10 cellular contexts compared by ENCODE assay signal in genomic region chr15:66882251-66883020, GRCh38.
A peak's percentile ranks its signal among the peaks of the same experiment; 100 is the strongest.
DNase-seq lines count a peak whose midpoint lies in the region; ATAC-seq, FAIRE-seq and TF ChIP-seq lines count a peak whose summit lies in the region.
"Had no signal": no experiment of that assay in that cellular context is flagged by ENCODE, and none has a peak within 500 bp of the region (broad histone marks: within the 10 kb centered on the region; RNA-seq: fewer than 3 reads in every experiment).

No MANE protein-coding gene starts in this region.

- no peak for ATAC-seq in GM21825 (IDR thresholded peaks at IDR 0.05; ENCODE audit: unreplicated experiment)
- ATAC-seq: activated CD4-positive, CD25-positive, alpha-beta regulatory T cell treated with anti-CD3 and anti-CD28 coated beads, Interleukin-2, amount 50 U/mL, for 24 hours had no signal

- no peaks in the 10 kb centered on the region for H3K79me2 ChIP-seq in Karpas-422 (ENCODE audit: low read length)

- peaks cover 6% of the 10 kb centered on the region for H3K9me3 Mint-ChIP-seq in type B pancreatic cell

- no peaks in the 10 kb centered on the region for H3K36me3 ChIP-seq in HUES48 (ENCODE audit: control insufficient read depth, insufficient read depth, low read length)
- no peaks in the 10 kb centered on the region for H3K36me3 ChIP-seq in bronchial epithelial cell (ENCODE audit: control insufficient read depth, insufficient read depth, low read length)
- H3K36me3 ChIP-seq in Karpas-422 (ENCODE audit: insufficient read depth, low read length): no peaks in the 10 kb centered on the region

- H3K36me3 Mint-ChIP-seq in type B pancreatic cell: no peaks in the 10 kb centered on the region

- peak overlapping the region; percentile 3 for H3K27ac Mint-ChIP-seq in type B pancreatic cell

- TF ChIP-seq CTCF in bronchial epithelial cell (IDR thresholded peaks at IDR 0.05; ENCODE audit: insufficient read depth, low read length, severe bottlenecking) (no peak), type B pancreatic cell (conservative IDR thresholded peaks at IDR 0.05) (no peak)

- no peaks in the 10 kb centered on the region for H3K27me3 Mint-ChIP-seq in type B pancreatic cell

- no peak overlapping the region for H2AFZ ChIP-seq in Karpas-422 (ENCODE audit: low read length)

- peaks cover 32% of the 10 kb centered on the region for H3K4me1 Mint-ChIP-seq in type B pancreatic cell (ENCODE audit: unreplicated experiment)

- peak overlapping the region; percentile 98 for H3K27ac ChIP-seq in HUES48 (ENCODE audit: low read depth, low read length)
- H3K27ac ChIP-seq in Karpas-422 (ENCODE audit: low read length): no peak overlapping the region

- H3K9me3 ChIP-seq in HUES48 (ENCODE audit: control insufficient read depth, insufficient read depth, low read length) (peaks cover 8% of the 10 kb centered on the region; the same call in 1 of the 2 replicates), Karpas-422 (ENCODE audit: low read length) (no peaks in the 10 kb centered on the region)

- no peaks in the 10 kb centered on the region for H3K9me2 ChIP-seq in Karpas-422 (replicated peaks; ENCODE audit: insufficient read depth, low read length)

- H3K4me3 ChIP-seq in HUES48 (ENCODE audit: low read depth, low read length): no peak overlapping the region
- H3K4me3 ChIP-seq in bronchial epithelial cell (ENCODE audit: low read depth, low read length): no peak overlapping the region
- no peak overlapping the region for H3K4me3 ChIP-seq in Karpas-422 (ENCODE audit: low read length)

- H3K4me1 ChIP-seq in HUES48 (ENCODE audit: control insufficient read depth, insufficient read depth, low read length): peaks cover 18% of the 10 kb centered on the region
- peaks cover 34% of the 10 kb centered on the region for H3K4me1 ChIP-seq in Karpas-422 (ENCODE audit: low read length)

- no peak overlapping the region for H3K4me3 Mint-ChIP-seq in type B pancreatic cell

- H3K9ac ChIP-seq in HUES48 (ENCODE audit: low read depth, low read length) (no peak overlapping the region), Karpas-422 (ENCODE audit: low read length) (no peak overlapping the region)

- H4K20me1 ChIP-seq in Karpas-422 (ENCODE audit: insufficient read depth, low read depth, low read length): no peaks in the 10 kb centered on the region

- FAIRE-seq in bronchial epithelial cell (lab: Jason Lieb, UNC): no peak
- FAIRE-seq: GM12892 had no signal

- peak; percentile 24 for DNase-seq in bronchial epithelial cell (ENCODE audit: low read depth)
- peak; percentile 41 for DNase-seq in kidney glomerular epithelial cell (lab: John Stamatoyannopoulos, UW)
- peak; percentile 66 for DNase-seq in type B pancreatic cell (ENCODE audit: extremely low spot score, unreplicated experiment)
- no peak for DNase-seq in Karpas-422
- DNase-seq in middle frontal gyrus (ENCODE audit: extremely low spot score, low spot score): no peak
- DNase-seq: central memory CD4-positive, alpha-beta T cell had no signal

- H3K4me2 ChIP-seq in Karpas-422 (ENCODE audit: low read depth, low read length, poor library complexity, severe bottlenecking): no peak overlapping the region

- H3K27me3 ChIP-seq in HUES48 (ENCODE audit: control insufficient read depth, insufficient read depth, low read length) (no peaks in the 10 kb centered on the region), bronchial epithelial cell (ENCODE audit: control insufficient read depth, insufficient read depth, low read length) (no peaks in the 10 kb centered on the region), Karpas-422 (ENCODE audit: low read length) (no peaks in the 10 kb centered on the region)

Comparison
In these comparisons a context has a peak if more than half of its experiments do, and no peak if none do; other contexts are left out.
1. DNase-seq: peak in bronchial epithelial cell (single experiment), kidney glomerular epithelial cell (single experiment) and type B pancreatic cell (single experiment); none in Karpas-422 (single experiment) and middle frontal gyrus (single experiment).